1 cellular context compared by ENCODE assay signal in the genomic region with DNA sequence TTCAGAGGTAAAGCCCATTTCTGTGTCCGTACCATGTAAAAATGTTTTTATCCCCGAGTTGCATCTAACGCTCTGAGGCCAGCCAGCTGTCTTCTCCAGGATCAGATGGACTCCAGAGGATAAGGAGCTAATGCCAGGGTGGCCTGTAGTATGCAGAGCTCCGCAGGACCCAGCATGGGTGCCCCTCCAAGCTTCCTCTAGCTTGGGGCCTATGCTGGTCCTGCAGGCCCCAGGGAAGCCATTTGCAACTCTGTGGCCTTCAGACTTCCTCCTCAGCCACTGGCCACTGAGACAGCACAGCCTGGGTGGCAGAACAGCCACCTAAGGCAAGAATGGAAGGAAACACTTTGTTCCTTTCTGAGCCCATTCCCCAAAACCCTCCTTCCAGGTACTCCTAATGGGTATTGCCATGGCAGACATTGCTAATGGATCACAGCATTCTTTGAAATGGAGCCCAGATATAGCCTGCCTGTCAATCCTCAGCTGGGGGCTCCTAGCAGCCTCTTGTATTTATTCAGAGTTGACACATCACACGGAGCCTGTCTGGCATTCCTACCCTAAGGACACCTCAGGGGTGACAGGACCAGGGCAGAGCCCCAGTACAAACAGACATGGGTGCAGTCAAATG.
TF ChIP-seq lines count a peak whose summit lies in the region.

No MANE protein-coding gene starts in this region.

TF ChIP-seq in GM23338, 12 proteins besides CTCF, POLR2A, EP300 and RAD21:
- TF ChIP-seq CREB1 (CRISPR knock-in tag; IDR thresholded peaks at IDR 0.05; ENCODE audit: low read depth) (no peak), EZH2 (IDR thresholded peaks at IDR 0.05; ENCODE audit: low read depth, unreplicated experiment) (no peak), NANOG (IDR thresholded peaks at IDR 0.05; ENCODE audit: borderline replicate concordance) (no peak)
